ENCODE assay signal across 8 cellular contexts in the genomic region with DNA sequence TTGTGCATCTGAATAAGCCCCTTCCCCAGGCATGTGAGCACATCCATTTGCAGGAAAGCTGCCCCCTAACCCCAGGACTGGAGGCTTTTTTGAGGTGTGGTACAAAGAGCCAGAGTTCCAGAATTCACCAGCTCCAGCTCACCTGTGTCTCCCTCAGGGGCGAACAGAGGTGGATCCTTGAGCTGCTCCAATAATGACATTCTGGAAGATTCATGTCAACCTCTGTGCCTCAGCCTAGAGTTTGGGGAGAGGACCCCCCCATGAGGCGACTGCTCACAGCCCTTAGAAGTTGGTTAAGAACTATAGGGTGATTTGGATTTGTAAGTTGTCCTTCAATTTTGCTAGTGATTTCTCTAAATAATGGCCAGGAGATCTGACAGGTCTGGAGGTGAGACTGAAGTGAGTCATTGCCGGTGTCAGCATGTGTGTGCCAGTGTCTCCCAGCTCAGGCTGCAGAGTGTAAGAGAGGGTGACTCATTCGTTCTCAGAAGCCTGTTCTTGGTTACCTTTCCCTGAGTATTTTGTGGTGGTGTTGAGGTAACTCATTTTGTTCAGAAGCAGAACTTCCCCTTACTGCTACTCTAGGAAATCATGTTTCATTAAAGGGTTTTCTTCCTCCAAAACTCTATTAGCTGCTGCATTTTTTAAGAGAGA.
DNase-seq lines count a peak whose midpoint lies in the region; ATAC-seq, FAIRE-seq and TF ChIP-seq lines count a peak whose summit lies in the region.

No MANE protein-coding gene starts in this region.

- FAIRE-seq in GM12891 (lab: Jason Lieb, UNC): peak; percentile 92

- peaks cover 17% of the 10 kb centered on the region; the same call in 2 of the 3 replicates for H3K4me1 Mint-ChIP-seq in GM23338
- peaks cover 16% of the 10 kb centered on the region for H3K4me1 Mint-ChIP-seq in activated naive CD8-positive, alpha-beta T cell treated with anti-CD3 and anti-CD28 coated beads for 36 hours

- no peak overlapping the region for H2AFZ ChIP-seq in GM23338

- H3K9me3 ChIP-seq in ovary (no peaks in the 10 kb centered on the region), spleen (no peaks in the 10 kb centered on the region)

- H3K27ac ChIP-seq in GM23338 (ENCODE audit: low read depth) (no peak overlapping the region), ovary (no peak overlapping the region), spleen (no peak overlapping the region)

- H3K4me3 ChIP-seq in GM23338: no peak overlapping the region
- no peak overlapping the region for H3K4me3 ChIP-seq in ovary
- no peak overlapping the region for H3K4me3 ChIP-seq in spleen

- peak; percentile 42; the same call in 2 of the 3 replicates for ATAC-seq in GM23338

- no peak overlapping the region for H3K27ac Mint-ChIP-seq in GM23338
- H3K27ac Mint-ChIP-seq in activated naive CD8-positive, alpha-beta T cell treated with anti-CD3 and anti-CD28 coated beads for 36 hours: peak overlapping the region; percentile 38

- DNase-seq in GM12891 (ENCODE audit: insufficient read length, low spot score) (peak; percentile 56), GM23338 (ENCODE audit: low spot score) (no peak), LHCN-M2 (ENCODE audit: low read depth) (peak; percentile 47), renal cortical epithelial cell (ENCODE audit: low read depth) (peak; percentile 98), ovary (no peak), spleen (no peak), NCI-H2029 (lab: John Stamatoyannopoulos, UW) (no peak)
- peak; percentile 68 for DNase-seq in activated naive CD8-positive, alpha-beta T cell treated with anti-CD3 and anti-CD28 coated beads for 36 hours

- no peaks in the 10 kb centered on the region for H4K20me1 ChIP-seq in GM23338 (replicated peaks; ENCODE audit: insufficient read depth)

- H3K36me3 ChIP-seq in GM23338 (ENCODE audit: insufficient read depth) (no peaks in the 10 kb centered on the region), ovary (no peaks in the 10 kb centered on the region), spleen (no peaks in the 10 kb centered on the region)

- no peaks in the 10 kb centered on the region for H3K36me3 Mint-ChIP-seq in GM23338 (ENCODE audit: low read depth)
- no peaks in the 10 kb centered on the region for H3K36me3 Mint-ChIP-seq in activated naive CD8-positive, alpha-beta T cell treated with anti-CD3 and anti-CD28 coated beads for 36 hours

- H3K4me2 ChIP-seq in GM23338: no peak overlapping the region

- 78 to 80% (median 78%) methylated on average over 4 of the region's 4 CpGs for WGBS in ovary, 3 donors
- WGBS in spleen, 5 donors: 45 to 62% (median 53%) methylated on average over 4 of the region's 4 CpGs

- no peak for TF ChIP-seq CTCF in GM23338 (conservative IDR thresholded peaks at IDR 0.05; ENCODE audit: low read depth in 2 of 2)
- TF ChIP-seq CTCF in ovary (IDR thresholded peaks at IDR 0.05): no peak
- TF ChIP-seq CTCF in spleen (IDR thresholded peaks at IDR 0.05 in 8 of 11, conservative IDR thresholded peaks at IDR 0.05 in 3 of 11): no peak

- TF ChIP-seq POLR2A in GM12891 (IDR thresholded peaks at IDR 0.05; ENCODE audit: low read depth, low read length) (no peak), ovary (IDR thresholded peaks at IDR 0.05) (no peak), spleen (IDR thresholded peaks at IDR 0.05) (no peak)

- H3K27me3 Mint-ChIP-seq in GM23338 (ENCODE audit: insufficient read depth, low read depth, poor library complexity): peaks cover 8% of the 10 kb centered on the region
- H3K27me3 Mint-ChIP-seq in activated naive CD8-positive, alpha-beta T cell treated with anti-CD3 and anti-CD28 coated beads for 36 hours: peaks cover 36% of the 10 kb centered on the region

- no peak overlapping the region for H3K4me3 Mint-ChIP-seq in GM23338
- H3K4me3 Mint-ChIP-seq in activated naive CD8-positive, alpha-beta T cell treated with anti-CD3 and anti-CD28 coated beads for 36 hours: no peak overlapping the region

- H3K4me1 ChIP-seq in GM23338 (ENCODE audit: insufficient read depth) (0 out of 2 replicates have a peak, but pooled peaks cover 8% of the 10 kb centered on the region), ovary (ENCODE audit: insufficient read depth) (no peaks in the 10 kb centered on the region), spleen (no peaks in the 10 kb centered on the region)

- no peaks in the 10 kb centered on the region; the same call in 2 of the 3 replicates for H3K9me3 Mint-ChIP-seq in GM23338
- no peaks in the 10 kb centered on the region for H3K9me3 Mint-ChIP-seq in activated naive CD8-positive, alpha-beta T cell treated with anti-CD3 and anti-CD28 coated beads for 36 hours

- H3K27me3 ChIP-seq in GM23338 (ENCODE audit: insufficient read depth): no peaks in the 10 kb centered on the region
- no peaks in the 10 kb centered on the region for H3K27me3 ChIP-seq in ovary
- peaks cover 0 to 38% (median 0%) of the 10 kb centered on the region in 7 donors for H3K27me3 ChIP-seq in spleen (replicated peaks in 1 of 7)

- H3K9me2 ChIP-seq in GM23338 (ENCODE audit: insufficient read depth): 0 out of 2 replicates have a peak, but pooled peaks cover 3% of the 10 kb centered on the region

- intact Hi-C loops in ovary (cut with DNase I) (no loop called here), spleen (cut with DNase I; ENCODE audit: low total_unique reads) (no loop called here)

- no peaks in the 10 kb centered on the region for H3F3A ChIP-seq in GM23338 (replicated peaks; ENCODE audit: low read depth)

- TF ChIP-seq EP300 in ovary (IDR thresholded peaks at IDR 0.05): no peak

- no peaks in the 10 kb centered on the region for H3K79me2 ChIP-seq in GM23338 (replicated peaks; ENCODE audit: insufficient read depth)

TF ChIP-seq in GM12891, 5 proteins besides CTCF, POLR2A, EP300 and RAD21:
- TF ChIP-seq POU2F2 (IDR thresholded peaks at IDR 0.05; ENCODE audit: low read depth, low read length) (no peak), PAX5 (IDR thresholded peaks at IDR 0.05; ENCODE audit: insufficient read depth, low read length, severe bottlenecking) (no peak), POLR2AphosphoS5 (IDR thresholded peaks at IDR 0.05; ENCODE audit: low read depth, low read length) (no peak), TAF1 (IDR thresholded peaks at IDR 0.05; ENCODE audit: low read depth, low read length) (no peak), SPI1 (IDR thresholded peaks at IDR 0.05; ENCODE audit: low read depth, low read length) (no peak)
TF ChIP-seq in GM12891: peak in this region for 0.

TF ChIP-seq in GM23338, 12 proteins besides CTCF, POLR2A, EP300 and RAD21:
- TF ChIP-seq REST (IDR thresholded peaks at IDR 0.05; ENCODE audit: unreplicated experiment) (no peak), POLR2AphosphoS5 (IDR thresholded peaks at IDR 0.05; ENCODE audit: low read depth) (no peak), JUNB (IDR thresholded peaks at IDR 0.05; ENCODE audit: unreplicated experiment) (no peak), EZH2 (IDR thresholded peaks at IDR 0.05; ENCODE audit: low read depth, unreplicated experiment) (no peak), CREB1 (CRISPR knock-in tag; IDR thresholded peaks at IDR 0.05; ENCODE audit: low read depth) (no peak), ZNF114 (CRISPR knock-in tag; IDR thresholded peaks at IDR 0.05) (no peak)

Comparison
In these comparisons a context has a peak if more than half of its experiments do, and no peak if none do; other contexts are left out.
1. DNase-seq: peak in GM12891 (single experiment), LHCN-M2 (single experiment), activated naive CD8-positive, alpha-beta T cell treated with anti-CD3 and anti-CD28 coated beads for 36 hours (single experiment) and renal cortical epithelial cell (single experiment); none in GM23338 (single experiment), ovary (0 of 5), spleen (single experiment) and NCI-H2029 (single experiment).